ENCODE assay signal across 11 cellular contexts in genomic region chr1:97796716-97797115, GRCh38.
DNase-seq lines count a peak whose midpoint lies in the region; ATAC-seq and TF ChIP-seq lines count a peak whose summit lies in the region.
"Had no signal": no experiment of that assay in that cellular context is flagged by ENCODE, and none has a peak within 500 bp of the region (broad histone marks: within the 10 kb centered on the region; RNA-seq: fewer than 3 reads in every experiment).

No MANE protein-coding gene starts in this region.

- POLR2A ChIA-PET in SK-N-SH (lab: Yijun Ruan, JAX), result no interaction called here

- H3K27ac ChIP-seq in Karpas-422 (ENCODE audit: low read length), result peak overlapping the region; percentile 52; the same call in 1 of the 2 replicates
- H3K27ac ChIP-seq in SK-N-SH (ENCODE audit: low read depth in 2 of 2, low read length in 1 of 2), result peak overlapping the region in 1 of 2 experiments; percentile 62; a peak in 2 of 4 replicates
- peak overlapping the region; percentile 72 for H3K27ac ChIP-seq in left ventricle myocardium inferior (replicated peaks)

- WGBS in SK-N-SH (ENCODE audit: low lambda C conversion rate), result 89% methylated on average over 2 of the region's 2 CpGs

- H3K36me3 ChIP-seq in Karpas-422 (ENCODE audit: insufficient read depth, low read length) (no peaks in the 10 kb centered on the region), SK-N-SH (replicated peaks in 1 of 2; ENCODE audit: control insufficient read depth in 1 of 2, insufficient read depth in 2 of 2, low read length in 1 of 2) (peaks cover 0 to 26% of the 10 kb centered on the region in 2 experiments), left ventricle myocardium inferior (no peaks in the 10 kb centered on the region)

- CTCF ChIA-PET in SK-N-SH (lab: Yijun Ruan, JAX), result interaction anchor here (0.6 kb wide), 1 partner anchor 23 kb away, joined by 3 read pairs; no protein-coding TSS in a partner anchor

- H3K4me3 ChIP-seq in Karpas-422 (ENCODE audit: low read length) (no peak overlapping the region), SK-N-SH (ENCODE audit: low read depth in 2 of 2, low read length in 1 of 2) (no peak overlapping the region), left ventricle myocardium inferior (no peak overlapping the region)

- peaks cover 32% of the 10 kb centered on the region for H3K4me1 ChIP-seq in Karpas-422 (ENCODE audit: low read length)
- H3K4me1 ChIP-seq in SK-N-SH (ENCODE audit: control insufficient read depth in 1 of 2, insufficient read depth in 2 of 2, low read depth in 1 of 2, low read length in 1 of 2), result peaks cover 0 to 17% of the 10 kb centered on the region in 2 experiments; a peak in 3 of 4 replicates
- H3K4me1 ChIP-seq in left ventricle myocardium inferior, result peaks cover 26% of the 10 kb centered on the region

- H3K9me3 ChIP-seq in Karpas-422 (ENCODE audit: low read length), result no peaks in the 10 kb centered on the region
- no peaks in the 10 kb centered on the region for H3K9me3 ChIP-seq in SK-N-SH
- no peaks in the 10 kb centered on the region for H3K9me3 ChIP-seq in left ventricle myocardium inferior (replicated peaks)

- no peak for TF ChIP-seq EP300 in SK-N-SH (IDR thresholded peaks at IDR 0.05; ENCODE audit: borderline replicate concordance in 1 of 2, low read depth in 1 of 2, low read length in 1 of 2)

- TF ChIP-seq RAD21 in SK-N-SH (IDR thresholded peaks at IDR 0.05; ENCODE audit: low read length), result no peak

- no peaks in the 10 kb centered on the region for H3K27me3 ChIP-seq in Karpas-422 (ENCODE audit: low read length)
- no peaks in the 10 kb centered on the region for H3K27me3 ChIP-seq in SK-N-SH (ENCODE audit: insufficient read depth)
- H3K27me3 ChIP-seq in left ventricle myocardium inferior (ENCODE audit: low read depth), result no peaks in the 10 kb centered on the region

- no peaks in the 10 kb centered on the region for H4K20me1 ChIP-seq in Karpas-422 (ENCODE audit: insufficient read depth, low read depth, low read length)
- peaks cover 13% of the 10 kb centered on the region for H4K20me1 ChIP-seq in SK-N-SH (ENCODE audit: insufficient read depth)

- no peaks in the 10 kb centered on the region for H3K9me2 ChIP-seq in Karpas-422 (replicated peaks; ENCODE audit: insufficient read depth, low read length)
- no peaks in the 10 kb centered on the region for H3K9me2 ChIP-seq in SK-N-SH

- no peak overlapping the region for H3K4me2 ChIP-seq in Karpas-422 (ENCODE audit: low read depth, low read length, poor library complexity, severe bottlenecking)
- H3K4me2 ChIP-seq in SK-N-SH, result peak overlapping the region; percentile 30; the same call in 1 of the 2 replicates

- H3K9ac ChIP-seq in Karpas-422 (ENCODE audit: low read length) (no peak overlapping the region), SK-N-SH (no peak overlapping the region)

- ATAC-seq in GM21526 (IDR thresholded peaks at IDR 0.05; ENCODE audit: low FRiP score, unreplicated experiment), result no peak
- ATAC-seq: stimulated activated naive CD8-positive, alpha-beta T cell treated with anti-CD3 and anti-CD28 coated beads, Interleukin-15, Interleukin-2, amounts not matched to agents 100 U/mL and 50 U/mL, for 24 hours had no signal

- H2AFZ ChIP-seq in Karpas-422 (ENCODE audit: low read length) (no peak overlapping the region), SK-N-SH (ENCODE audit: low read depth) (no peak overlapping the region)

- TF ChIP-seq CTCF in SK-N-SH (IDR thresholded peaks at IDR 0.05) (no peak), left ventricle myocardium inferior (IDR thresholded peaks at IDR 0.05; ENCODE audit: borderline replicate concordance) (no peak)

- peaks cover 65% of the 10 kb centered on the region for H3K79me2 ChIP-seq in Karpas-422 (ENCODE audit: low read length)
- H3K79me2 ChIP-seq in SK-N-SH (ENCODE audit: insufficient read depth), result peaks cover 67% of the 10 kb centered on the region

- DNase-seq in COLO668 (lab: John Stamatoyannopoulos, UW; ENCODE audit: unreplicated experiment), result peak; percentile 23
- DNase-seq in Karpas-422, result no peak
- DNase-seq in SK-N-SH, result no peak
- no peak for DNase-seq in left ventricle myocardium inferior
- DNase-seq in activated T-cell treated with anti-CD3 and anti-CD28 coated beads, Interleukin-2, amount 50 U/mL, for 1 hour, result no peak
- DNase-seq in stimulated activated CD4-positive, alpha-beta T cell treated with anti-CD3 and anti-CD28 coated beads, Interleukin-4, amount 100 ng/mL, for 24 hours, result no peak
- no peak for DNase-seq in superior temporal gyrus (ENCODE audit: extremely low spot score)
- DNase-seq: posterior cingulate gyrus; stimulated activated CD4-positive, alpha-beta T cell treated with anti-CD3 and anti-CD28 coated beads, Interleukin-2, amount 100 ng/mL, for 48 hours; stimulated activated naive CD8-positive, alpha-beta T cell treated with anti-CD3 and anti-CD28 coated beads, Interleukin-15, Interleukin-2, amounts not matched to agents 100 U/mL and 50 U/mL, for 24 hours had no signal

- peaks cover 20% of the 10 kb centered on the region for H3F3A ChIP-seq in SK-N-SH (replicated peaks; ENCODE audit: insufficient read depth)

- intact Hi-C loops in left ventricle myocardium inferior (cut with micrococcal nuclease), result no loop called here

TF ChIP-seq in SK-N-SH, 30 proteins besides CTCF, POLR2A, EP300 and RAD21:
- TF ChIP-seq NRF1 (IDR thresholded peaks at IDR 0.05; ENCODE audit: low read depth, low read length), result no peak
- no peak for TF ChIP-seq GABPA (IDR thresholded peaks at IDR 0.05; ENCODE audit: low read depth)
- no peak for TF ChIP-seq NFIC (IDR thresholded peaks at IDR 0.05; ENCODE audit: borderline replicate concordance)
- no peak for TF ChIP-seq SMC3 (IDR thresholded peaks at IDR 0.05; ENCODE audit: low read depth, low read length)
